1 cellular context compared by ENCODE assay signal in the genomic region with DNA sequence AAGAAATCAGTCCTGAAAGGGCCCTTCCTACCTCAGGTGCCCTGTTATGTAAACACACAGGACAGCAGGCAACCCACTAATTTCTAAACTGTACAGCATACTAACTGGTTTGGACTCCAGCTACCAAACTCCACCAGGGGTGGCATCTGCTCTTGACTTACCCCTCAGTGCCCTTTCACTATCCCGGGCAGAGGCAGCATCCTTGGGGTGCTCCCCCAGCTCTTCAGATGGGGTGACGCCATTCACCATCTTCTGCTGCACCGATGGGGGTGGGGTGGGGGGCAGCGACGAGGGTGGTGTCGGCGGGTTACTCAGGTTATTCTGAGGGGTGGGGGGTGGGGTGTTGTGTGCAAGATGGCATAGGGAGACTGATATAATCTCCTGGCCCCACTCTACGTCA.
TF ChIP-seq lines count a peak whose summit lies in the region.

No MANE protein-coding gene starts in this region.

TF ChIP-seq in IMR-90, 13 proteins besides CTCF, POLR2A, EP300 and RAD21:
- no peak for TF ChIP-seq MAFK (IDR thresholded peaks at IDR 0.05; ENCODE audit: low read depth, low read length)
- no peak for TF ChIP-seq CHD1 (IDR thresholded peaks at IDR 0.05; ENCODE audit: low read depth, low read length)
- TF ChIP-seq USF2 (IDR thresholded peaks at IDR 0.05; ENCODE audit: low read depth, low read length): no peak
- TF ChIP-seq RFX5 (IDR thresholded peaks at IDR 0.05; ENCODE audit: low read depth, low read length): no peak
- no peak for TF ChIP-seq NFE2L2 (IDR thresholded peaks at IDR 0.05; ENCODE audit: low read depth, low read length)
- no peak for TF ChIP-seq RCOR1 (IDR thresholded peaks at IDR 0.05; ENCODE audit: insufficient replicate concordance, low read length)
- TF ChIP-seq SMC3 (IDR thresholded peaks at IDR 0.05; ENCODE audit: low read depth, low read length): no peak
- TF ChIP-seq, protein P1, sequence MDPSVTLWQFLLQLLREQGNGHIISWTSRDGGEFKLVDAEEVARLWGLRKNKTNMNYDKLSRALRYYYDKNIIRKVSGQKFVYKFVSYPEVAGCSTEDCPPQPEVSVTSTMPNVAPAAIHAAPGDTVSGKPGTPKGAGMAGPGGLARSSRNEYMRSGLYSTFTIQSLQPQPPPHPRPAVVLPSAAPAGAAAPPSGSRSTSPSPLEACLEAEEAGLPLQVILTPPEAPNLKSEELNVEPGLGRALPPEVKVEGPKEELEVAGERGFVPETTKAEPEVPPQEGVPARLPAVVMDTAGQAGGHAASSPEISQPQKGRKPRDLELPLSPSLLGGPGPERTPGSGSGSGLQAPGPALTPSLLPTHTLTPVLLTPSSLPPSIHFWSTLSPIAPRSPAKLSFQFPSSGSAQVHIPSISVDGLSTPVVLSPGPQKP (IDR thresholded peaks at IDR 0.05; ENCODE audit: borderline replicate concordance, low read depth, low read length): no peak
- no peak for TF ChIP-seq MAZ (IDR thresholded peaks at IDR 0.05; ENCODE audit: borderline replicate concordance, low read depth, low read length)
- no peak for TF ChIP-seq MXI1 (IDR thresholded peaks at IDR 0.05; ENCODE audit: borderline replicate concordance, low read depth, low read length)
- TF ChIP-seq FOS (IDR thresholded peaks at IDR 0.05; ENCODE audit: low read depth, low read length): no peak
- TF ChIP-seq BHLHE40 (IDR thresholded peaks at IDR 0.05; ENCODE audit: low read depth, low read length): no peak
- TF ChIP-seq CEBPB (IDR thresholded peaks at IDR 0.05; ENCODE audit: low read depth, low read length): no peak
